ENCODE assay signal across 1 cellular context in genomic region chr5:66223637-66224036, GRCh38.
TF ChIP-seq lines count a peak whose summit lies in the region.

No MANE protein-coding gene starts in this region.

TF ChIP-seq in GM23338, 12 proteins besides CTCF, POLR2A, EP300 and RAD21 (continued from another document):
- no peak for TF ChIP-seq ZNF462 (CRISPR knock-in tag; IDR thresholded peaks at IDR 0.05)
